1 cellular context compared by ENCODE assay signal in the genomic region with DNA sequence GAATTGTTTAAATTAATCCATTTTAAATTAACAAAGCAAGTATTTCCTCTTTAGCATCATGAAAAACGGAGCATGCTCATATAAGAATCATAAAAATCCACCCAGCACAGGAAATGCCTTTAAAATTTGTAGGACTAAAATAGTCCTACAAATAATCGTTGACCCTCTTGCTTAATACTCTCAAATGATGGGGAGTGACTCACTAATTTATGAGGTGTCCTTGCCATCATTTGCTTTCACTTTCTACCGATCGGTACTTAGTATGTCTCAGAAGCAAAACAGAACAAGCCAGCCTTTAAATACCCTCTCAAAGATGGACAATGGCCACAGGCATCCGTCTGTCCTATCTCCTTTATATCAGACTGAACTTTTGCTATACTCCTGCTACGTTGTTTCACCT.
TF ChIP-seq lines count a peak whose summit lies in the region.

No MANE protein-coding gene starts in this region.

TF ChIP-seq in K562, 482 proteins besides CTCF, POLR2A, EP300 and RAD21 (continued from another document):
- no peak for TF ChIP-seq USF1 (CRISPR knock-in tag; IDR thresholded peaks at IDR 0.05)
- TF ChIP-seq TCFL5 (CRISPR knock-in tag; conservative IDR thresholded peaks at IDR 0.05): no peak
- TF ChIP-seq SIN3B (IDR thresholded peaks at IDR 0.05; ENCODE audit: low read depth): no peak
- TF ChIP-seq NELFE (IDR thresholded peaks at IDR 0.05; ENCODE audit: insufficient read depth, insufficient read length): no peak
- no peak for TF ChIP-seq ZKSCAN8 (CRISPR knock-in tag; IDR thresholded peaks at IDR 0.05)
- TF ChIP-seq, protein P1, sequence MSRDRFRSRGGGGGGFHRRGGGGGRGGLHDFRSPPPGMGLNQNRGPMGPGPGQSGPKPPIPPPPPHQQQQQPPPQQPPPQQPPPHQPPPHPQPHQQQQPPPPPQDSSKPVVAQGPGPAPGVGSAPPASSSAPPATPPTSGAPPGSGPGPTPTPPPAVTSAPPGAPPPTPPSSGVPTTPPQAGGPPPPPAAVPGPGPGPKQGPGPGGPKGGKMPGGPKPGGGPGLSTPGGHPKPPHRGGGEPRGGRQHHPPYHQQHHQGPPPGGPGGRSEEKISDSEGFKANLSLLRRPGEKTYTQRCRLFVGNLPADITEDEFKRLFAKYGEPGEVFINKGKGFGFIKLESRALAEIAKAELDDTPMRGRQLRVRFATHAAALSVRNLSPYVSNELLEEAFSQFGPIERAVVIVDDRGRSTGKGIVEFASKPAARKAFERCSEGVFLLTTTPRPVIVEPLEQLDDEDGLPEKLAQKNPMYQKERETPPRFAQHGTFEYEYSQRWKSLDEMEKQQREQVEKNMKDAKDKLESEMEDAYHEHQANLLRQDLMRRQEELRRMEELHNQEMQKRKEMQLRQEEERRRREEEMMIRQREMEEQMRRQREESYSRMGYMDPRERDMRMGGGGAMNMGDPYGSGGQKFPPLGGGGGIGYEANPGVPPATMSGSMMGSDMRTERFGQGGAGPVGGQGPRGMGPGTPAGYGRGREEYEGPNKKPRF (IDR thresholded peaks at IDR 0.05; ENCODE audit: low read depth, low read length): no peak
- TF ChIP-seq ZNF140 (CRISPR knock-in tag; IDR thresholded peaks at IDR 0.05): no peak
- TF ChIP-seq ZNF644 (tag; IDR thresholded peaks at IDR 0.05; ENCODE audit: low read depth): no peak
